In genomic region chr19:10334340-10335148, GRCh38 we compare ENCODE assay signal across 1 cellular context.
TF ChIP-seq lines count a peak whose summit lies in the region.

No MANE protein-coding gene starts in this region.

TF ChIP-seq in HepG2, 621 proteins besides CTCF, POLR2A, EP300 and RAD21 (continued from another document and continues in another):
- TF ChIP-seq ZSCAN12 (CRISPR knock-in tag; IDR thresholded peaks at IDR 0.05) (no peak), MED1 (CRISPR knock-in tag; IDR thresholded peaks at IDR 0.05) (peak; percentile 48), RAD51 (IDR thresholded peaks at IDR 0.05; ENCODE audit: borderline replicate concordance) (no peak), KDM1A (CRISPR knock-in tag; IDR thresholded peaks at IDR 0.05) (no peak), SRSF9 (IDR thresholded peaks at IDR 0.05; ENCODE audit: borderline replicate concordance, insufficient read depth, low read depth, low read length, poor library complexity, severe bottlenecking) (no peak), IRX3 (CRISPR knock-in tag; IDR thresholded peaks at IDR 0.05; ENCODE audit: borderline replicate concordance, low read depth) (no peak), MAZ (IDR thresholded peaks at IDR 0.05; ENCODE audit: borderline replicate concordance, low read depth, low read length) (peak; percentile 58), MAZ (CRISPR knock-in tag; IDR thresholded peaks at IDR 0.05; ENCODE audit: low read depth) (peak; percentile 78), KLF12 (CRISPR knock-in tag; IDR thresholded peaks at IDR 0.05; ENCODE audit: borderline replicate concordance) (no peak; the same call in 1 of the 2 replicates), FOXC1 (CRISPR knock-in tag; IDR thresholded peaks at IDR 0.05; ENCODE audit: borderline replicate concordance) (peak; percentile 90), ZNF761 (CRISPR knock-in tag; conservative IDR thresholded peaks at IDR 0.05) (no peak), ZNF432 (CRISPR knock-in tag; IDR thresholded peaks at IDR 0.05; ENCODE audit: borderline replicate concordance) (no peak), ZNF251 (CRISPR knock-in tag; IDR thresholded peaks at IDR 0.05) (no peak), AKAP8 (CRISPR knock-in tag; IDR thresholded peaks at IDR 0.05) (no peak; the same call in 1 of the 2 replicates), NR2F6 (IDR thresholded peaks at IDR 0.05) (0 out of 2 replicates have a peak, but pooled peaks have one; percentile 40), NR2F6 (CRISPR knock-in tag; IDR thresholded peaks at IDR 0.05) (peak; percentile 49; the same call in 1 of the 2 replicates), FOXK2 (IDR thresholded peaks at IDR 0.05) (no peak), STAG1 (CRISPR knock-in tag; IDR thresholded peaks at IDR 0.05) (no peak), PCBP1 (IDR thresholded peaks at IDR 0.05; ENCODE audit: borderline replicate concordance, low read depth, low read length) (no peak), HBP1 (CRISPR knock-in tag; IDR thresholded peaks at IDR 0.05; ENCODE audit: low read depth) (no peak), FOXA3 (CRISPR knock-in tag; IDR thresholded peaks at IDR 0.05) (no peak), ZNF142 (CRISPR knock-in tag; IDR thresholded peaks at IDR 0.05) (no peak), ARID2 (CRISPR knock-in tag; IDR thresholded peaks at IDR 0.05; ENCODE audit: borderline replicate concordance) (no peak), PAF1 (CRISPR knock-in tag; IDR thresholded peaks at IDR 0.05) (no peak), KAT8 (CRISPR knock-in tag; IDR thresholded peaks at IDR 0.05) (peak; percentile 54; the same call in 1 of the 2 replicates), MLX (CRISPR knock-in tag; IDR thresholded peaks at IDR 0.05) (0 out of 2 replicates have a peak, but pooled peaks have one; percentile 39), ZNF317 (CRISPR knock-in tag; IDR thresholded peaks at IDR 0.05) (peak; percentile 45; the same call in 1 of the 2 replicates), ZNF572 (CRISPR knock-in tag; IDR thresholded peaks at IDR 0.05) (no peak), PRDM15 (CRISPR knock-in tag; IDR thresholded peaks at IDR 0.05) (peak; percentile 67; the same call in 1 of the 2 replicates), CHD4 (IDR thresholded peaks at IDR 0.05; ENCODE audit: borderline replicate concordance, low read length) (no peak), ZBTB7B (CRISPR knock-in tag; IDR thresholded peaks at IDR 0.05) (peak; percentile 42; the same call in 1 of the 2 replicates), DNMT3B (CRISPR knock-in tag; conservative IDR thresholded peaks at IDR 0.05) (no peak), ZNF484 (CRISPR knock-in tag; IDR thresholded peaks at IDR 0.05; ENCODE audit: borderline replicate concordance, low read depth) (no peak), PHF5A (CRISPR knock-in tag; IDR thresholded peaks at IDR 0.05; ENCODE audit: low read depth, unreplicated experiment) (no peak), ZSCAN25 (CRISPR knock-in tag; IDR thresholded peaks at IDR 0.05) (no peak; the same call in 1 of the 2 replicates), ZFX (CRISPR knock-in tag; IDR thresholded peaks at IDR 0.05; ENCODE audit: low read depth) (peak; percentile 79), TERF1 (CRISPR knock-in tag; IDR thresholded peaks at IDR 0.05) (no peak), HOXD1 (CRISPR knock-in tag; IDR thresholded peaks at IDR 0.05) (no peak), SRF (IDR thresholded peaks at IDR 0.05; ENCODE audit: low read depth, low read length) (no peak)
- TF ChIP-seq, protein P1, sequence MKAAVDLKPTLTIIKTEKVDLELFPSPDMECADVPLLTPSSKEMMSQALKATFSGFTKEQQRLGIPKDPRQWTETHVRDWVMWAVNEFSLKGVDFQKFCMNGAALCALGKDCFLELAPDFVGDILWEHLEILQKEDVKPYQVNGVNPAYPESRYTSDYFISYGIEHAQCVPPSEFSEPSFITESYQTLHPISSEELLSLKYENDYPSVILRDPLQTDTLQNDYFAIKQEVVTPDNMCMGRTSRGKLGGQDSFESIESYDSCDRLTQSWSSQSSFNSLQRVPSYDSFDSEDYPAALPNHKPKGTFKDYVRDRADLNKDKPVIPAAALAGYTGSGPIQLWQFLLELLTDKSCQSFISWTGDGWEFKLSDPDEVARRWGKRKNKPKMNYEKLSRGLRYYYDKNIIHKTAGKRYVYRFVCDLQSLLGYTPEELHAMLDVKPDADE (CRISPR knock-in tag; IDR thresholded peaks at IDR 0.05): no peak
- TF ChIP-seq, protein P2, sequence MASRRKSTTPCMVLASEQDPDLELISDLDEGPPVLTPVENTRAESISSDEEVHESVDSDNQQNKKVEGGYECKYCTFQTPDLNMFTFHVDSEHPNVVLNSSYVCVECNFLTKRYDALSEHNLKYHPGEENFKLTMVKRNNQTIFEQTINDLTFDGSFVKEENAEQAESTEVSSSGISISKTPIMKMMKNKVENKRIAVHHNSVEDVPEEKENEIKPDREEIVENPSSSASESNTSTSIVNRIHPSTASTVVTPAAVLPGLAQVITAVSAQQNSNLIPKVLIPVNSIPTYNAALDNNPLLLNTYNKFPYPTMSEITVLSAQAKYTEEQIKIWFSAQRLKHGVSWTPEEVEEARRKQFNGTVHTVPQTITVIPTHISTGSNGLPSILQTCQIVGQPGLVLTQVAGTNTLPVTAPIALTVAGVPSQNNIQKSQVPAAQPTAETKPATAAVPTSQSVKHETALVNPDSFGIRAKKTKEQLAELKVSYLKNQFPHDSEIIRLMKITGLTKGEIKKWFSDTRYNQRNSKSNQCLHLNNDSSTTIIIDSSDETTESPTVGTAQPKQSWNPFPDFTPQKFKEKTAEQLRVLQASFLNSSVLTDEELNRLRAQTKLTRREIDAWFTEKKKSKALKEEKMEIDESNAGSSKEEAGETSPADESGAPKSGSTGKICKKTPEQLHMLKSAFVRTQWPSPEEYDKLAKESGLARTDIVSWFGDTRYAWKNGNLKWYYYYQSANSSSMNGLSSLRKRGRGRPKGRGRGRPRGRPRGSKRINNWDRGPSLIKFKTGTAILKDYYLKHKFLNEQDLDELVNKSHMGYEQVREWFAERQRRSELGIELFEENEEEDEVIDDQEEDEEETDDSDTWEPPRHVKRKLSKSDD (CRISPR knock-in tag; IDR thresholded peaks at IDR 0.05; ENCODE audit: low read depth): 0 out of 2 replicates have a peak, but pooled peaks have one; percentile 38
- TF ChIP-seq, protein P3, sequence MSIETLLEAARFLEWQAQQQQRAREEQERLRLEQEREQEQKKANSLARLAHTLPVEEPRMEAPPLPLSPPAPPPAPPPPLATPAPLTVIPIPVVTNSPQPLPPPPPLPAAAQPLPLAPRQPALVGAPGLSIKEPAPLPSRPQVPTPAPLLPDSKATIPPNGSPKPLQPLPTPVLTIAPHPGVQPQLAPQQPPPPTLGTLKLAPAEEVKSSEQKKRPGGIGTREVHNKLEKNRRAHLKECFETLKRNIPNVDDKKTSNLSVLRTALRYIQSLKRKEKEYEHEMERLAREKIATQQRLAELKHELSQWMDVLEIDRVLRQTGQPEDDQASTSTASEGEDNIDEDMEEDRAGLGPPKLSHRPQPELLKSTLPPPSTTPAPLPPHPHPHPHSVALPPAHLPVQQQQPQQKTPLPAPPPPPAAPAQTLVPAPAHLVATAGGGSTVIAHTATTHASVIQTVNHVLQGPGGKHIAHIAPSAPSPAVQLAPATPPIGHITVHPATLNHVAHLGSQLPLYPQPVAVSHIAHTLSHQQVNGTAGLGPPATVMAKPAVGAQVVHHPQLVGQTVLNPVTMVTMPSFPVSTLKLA (IDR thresholded peaks at IDR 0.05): peak; percentile 65
